Comparison of ENCODE assay signal across 8 cellular contexts in genomic region chr17:62653002-62653830, GRCh38. TPM values are rescaled to one million over a fixed set of nuclear protein-coding genes. Genes with fewer than 3 reads are reported as not detected.
DNase-seq lines count a peak whose midpoint lies in the region; ATAC-seq and TF ChIP-seq lines count a peak whose summit lies in the region.

No MANE protein-coding gene starts in this region.

- no peak for TF ChIP-seq CTCF in CD4-positive, alpha-beta T cell (IDR thresholded peaks at IDR 0.05)
- TF ChIP-seq CTCF in OCI-LY1 (IDR thresholded peaks at IDR 0.05; ENCODE audit: low read length): no peak
- peak in 1 of 2 donors; percentile 22 for TF ChIP-seq CTCF in fibroblast of lung (conservative IDR thresholded peaks at IDR 0.05 in 1 of 2, IDR thresholded peaks at IDR 0.05 in 1 of 2; ENCODE audit: low read depth in 1 of 2, low read length in 2 of 2)
- no peak for TF ChIP-seq CTCF in nephron progenitor cell (IDR thresholded peaks at IDR 0.05)

- peaks cover 20% of the 10 kb centered on the region for H3K4me1 Mint-ChIP-seq in CD4-positive, alpha-beta T cell (ENCODE audit: low read depth)
- peaks cover 64% of the 10 kb centered on the region for H3K4me1 Mint-ChIP-seq in nephron progenitor cell

- H3K4me1 ChIP-seq in OCI-LY1 (ENCODE audit: insufficient read depth, low read length, severe bottlenecking) (peaks cover 19% of the 10 kb centered on the region), fibroblast of lung (ENCODE audit: control insufficient read depth, extremely low read depth, insufficient read depth, low read length) (peaks cover 28% of the 10 kb centered on the region)

- no peaks in the 10 kb centered on the region for H3K9me2 ChIP-seq in OCI-LY1 (ENCODE audit: low read depth, low read length)

- intact Hi-C loops in CD4-positive, alpha-beta T cell (cut with DNase I, micrococcal nuclease): no loop called here

- DNase-seq in CD4-positive, alpha-beta T cell: peak in 9 of 10 experiments; percentile 9 to 62 (median 42)
- DNase-seq in HT-29 (ENCODE audit: low spot score) (peak; percentile 39), activated T-cell treated with anti-CD3 and anti-CD28 coated beads for 48 hours (ENCODE audit: low read depth) (peak; percentile 92), fibroblast of lung (ENCODE audit: low read depth in 2 of 2) (peak; percentile 55 to 57), nephron progenitor cell (peak; percentile 81), substantia nigra (lab: John Stamatoyannopoulos, UW) (peak in 23 of 49 donors; percentile 9 to 46 (median 27))

- H2AFZ ChIP-seq in OCI-LY1 (ENCODE audit: low read length) (no peak overlapping the region), fibroblast of lung (ENCODE audit: low read length) (no peak overlapping the region)

- CTCF ChIA-PET in CD4-positive, alpha-beta T cell (lab: Charles Lee): no interaction called here

- no peaks in the 10 kb centered on the region for H3F3A ChIP-seq in OCI-LY1 (ENCODE audit: insufficient read depth, low read length)

- POLR2A ChIA-PET in CD4-positive, alpha-beta T cell (lab: Charles Lee): no interaction called here

- no peak overlapping the region for H3K27ac ChIP-seq in CD4-positive, alpha-beta T cell (ENCODE audit: low read depth, low read length)
- H3K27ac ChIP-seq in OCI-LY1 (ENCODE audit: low read depth, low read length, poor library complexity, severe bottlenecking): no peak overlapping the region
- H3K27ac ChIP-seq in fibroblast of lung (ENCODE audit: insufficient read depth, low read length): peak overlapping the region; percentile 85
- H3K27ac ChIP-seq in substantia nigra (ENCODE audit: low read depth, low read length, poor library complexity, severe bottlenecking): peak overlapping the region; percentile 52

- H3K27me3 Mint-ChIP-seq in CD4-positive, alpha-beta T cell: no peaks in the 10 kb centered on the region
- H3K27me3 Mint-ChIP-seq in nephron progenitor cell (ENCODE audit: low read depth, poor library complexity): peaks cover 3% of the 10 kb centered on the region

- H3K9ac ChIP-seq in OCI-LY1 (ENCODE audit: low read length) (peak overlapping the region; percentile 51), fibroblast of lung (ENCODE audit: insufficient read depth, low read length) (peak overlapping the region; percentile 69)

- H3K4me2 ChIP-seq in OCI-LY1 (ENCODE audit: low read length) (peak overlapping the region; percentile 70), fibroblast of lung (ENCODE audit: extremely low read depth, insufficient read depth, low read length) (peak overlapping the region; percentile 95)

- ATAC-seq in CD4-positive, alpha-beta T cell (ENCODE audit: poor library complexity): peak; percentile 78
- ATAC-seq in GM21367 (IDR thresholded peaks at IDR 0.05; ENCODE audit: unreplicated experiment): peak; percentile 62

- H3K79me2 ChIP-seq in OCI-LY1 (ENCODE audit: insufficient read depth, low read length) (no peaks in the 10 kb centered on the region), fibroblast of lung (ENCODE audit: control insufficient read depth, insufficient read depth, low read length) (peaks cover 25% of the 10 kb centered on the region)

- H3K9me3 Mint-ChIP-seq in CD4-positive, alpha-beta T cell: no peaks in the 10 kb centered on the region
- H3K9me3 Mint-ChIP-seq in nephron progenitor cell: no peaks in the 10 kb centered on the region

- no peaks in the 10 kb centered on the region for H3K27me3 ChIP-seq in CD4-positive, alpha-beta T cell (ENCODE audit: control insufficient read depth, insufficient read depth, low read length)
- H3K27me3 ChIP-seq in OCI-LY1 (ENCODE audit: insufficient read depth, low read length) (no peaks in the 10 kb centered on the region), fibroblast of lung (ENCODE audit: control insufficient read depth, insufficient read depth, low read length) (no peaks in the 10 kb centered on the region)

- H3K4me3 ChIP-seq in OCI-LY1 (ENCODE audit: low read depth, low read length, poor library complexity, severe bottlenecking) (peak overlapping the region; percentile 59), fibroblast of lung (replicated peaks in 1 of 4; ENCODE audit: control extremely low read depth in 1 of 4, insufficient read depth in 1 of 4, low read depth in 3 of 4, low read length in 4 of 4) (peak overlapping the region; percentile 17 to 49 (median 36))

- no peaks in the 10 kb centered on the region for H3K9me3 ChIP-seq in CD4-positive, alpha-beta T cell (ENCODE audit: control insufficient read depth, low read length)
- H3K9me3 ChIP-seq in OCI-LY1 (ENCODE audit: low read length) (no peaks in the 10 kb centered on the region), fibroblast of lung (ENCODE audit: control insufficient read depth, insufficient read depth, low read depth, low read length) (no peaks in the 10 kb centered on the region)

- peak overlapping the region; percentile 56 for H3K4me3 Mint-ChIP-seq in CD4-positive, alpha-beta T cell
- H3K4me3 Mint-ChIP-seq in nephron progenitor cell: peak overlapping the region; percentile 75

- H4K20me1 ChIP-seq in OCI-LY1 (ENCODE audit: insufficient read depth, low read length) (no peaks in the 10 kb centered on the region), fibroblast of lung (ENCODE audit: control insufficient read depth, extremely low read depth, insufficient read depth, low read length) (no peaks in the 10 kb centered on the region)

- H3K36me3 ChIP-seq in OCI-LY1 (ENCODE audit: insufficient read depth, low read length) (no peaks in the 10 kb centered on the region), fibroblast of lung (ENCODE audit: control insufficient read depth, insufficient read depth, low read length) (peaks cover 7% of the 10 kb centered on the region)

- H3K36me3 Mint-ChIP-seq in CD4-positive, alpha-beta T cell (ENCODE audit: low read depth): no peaks in the 10 kb centered on the region
- peaks cover 40% of the 10 kb centered on the region for H3K36me3 Mint-ChIP-seq in nephron progenitor cell (ENCODE audit: low read depth)

- peak overlapping the region; percentile 6 for H3K27ac Mint-ChIP-seq in CD4-positive, alpha-beta T cell
- peak overlapping the region; percentile 96 for H3K27ac Mint-ChIP-seq in nephron progenitor cell

RNA-seq across cellular contexts. Expression of gene MRC2, which starts 25.7 kb away (rescaled TPM):
- total RNA-seq in CD4-positive, alpha-beta T cell: 1 to 10 TPM; 3.8 to 5.1 TPM
- total RNA-seq in HT-29 (2014; rRNA removed; shearing (Covaris generic)): 2.4 and 2.8 TPM in 2 replicates
- total RNA-seq in fibroblast of lung: 164 and 246 TPM in 2 replicates
- 48.2 and 98.7 TPM in 2 replicates for polyA plus RNA-seq in fibroblast of lung
- 116 and 244 TPM in 2 replicates for polyA plus RNA-seq in fibroblast of lung (2012)
- 101 and 208 TPM in 2 replicates for polyA minus RNA-seq in fibroblast of lung (ENCODE audit: low replicate concordance)

Comparison
In these comparisons a context has a peak if more than half of its experiments do, and no peak if none do; other contexts are left out.
1. H3K27ac ChIP-seq: peak in fibroblast of lung (single experiment) and substantia nigra (single experiment); none in CD4-positive, alpha-beta T cell (single experiment) and OCI-LY1 (single experiment).
2. RNA of gene MRC2, which starts 25.7 kb away (total RNA-seq): 164 to 246 TPM in fibroblast of lung; 3.8 to 5.1 TPM in CD4-positive, alpha-beta T cell and 2.4 to 2.8 TPM in HT-29; every median in the first group is over 10 times any median in the second.